In genomic region chr16:88686062-88686438, GRCh38 we compare ENCODE assay signal across 8 cellular contexts. TPM values are rescaled to one million over a fixed set of nuclear protein-coding genes. Genes with fewer than 3 reads are reported as not detected.
DNase-seq lines count a peak whose midpoint lies in the region; ATAC-seq and TF ChIP-seq lines count a peak whose summit lies in the region.

No MANE protein-coding gene starts in this region.

- H3F3A ChIP-seq in smooth muscle cell (ENCODE audit: low read depth), result no peaks in the 10 kb centered on the region

- DNase-seq in AG04449 (ENCODE audit: low read depth, low spot score) (no peak), right cardiac atrium (peak in 1 of 3 donors; percentile 57), smooth muscle cell (lab: John Stamatoyannopoulos, UW; ENCODE audit: unreplicated experiment) (no peak)

- peak overlapping the region; percentile 99 for H3K4me2 ChIP-seq in smooth muscle cell

- under 1% methylated on average over 25 of the region's 25 CpGs for WGBS in right cardiac atrium
- WGBS in smooth muscle cell (ENCODE audit: low lambda C conversion rate), result 0% methylated on average over 9 of the region's 25 CpGs

- POLR2A ChIA-PET in AG04449 (lab: Yijun Ruan, JAX), result no interaction called here

- H2AFZ ChIP-seq in smooth muscle cell (ENCODE audit: low read depth), result peak overlapping the region; percentile 42

- no peaks in the 10 kb centered on the region for H3K79me2 ChIP-seq in smooth muscle cell (ENCODE audit: low read depth)

- H3K36me3 ChIP-seq in HUES6 (ENCODE audit: control insufficient read depth, insufficient read depth, low read length) (no peaks in the 10 kb centered on the region), smooth muscle cell (ENCODE audit: low read depth) (no peaks in the 10 kb centered on the region)

- H3K4me1 ChIP-seq in HUES6 (ENCODE audit: control insufficient read depth, insufficient read depth, low read length) (peaks cover 22% of the 10 kb centered on the region), right cardiac atrium (ENCODE audit: control insufficient read depth, insufficient read depth, low read length) (peaks cover 4% of the 10 kb centered on the region), smooth muscle cell (ENCODE audit: low read depth) (peaks cover 14% of the 10 kb centered on the region)

- no peaks in the 10 kb centered on the region for H3K9me3 Mint-ChIP-seq in activated T-helper 17 cell treated with anti-CD3 and anti-CD28 coated beads, Interleukin-2, amount 50 U/mL, for 72 hours

- H3K9me3 ChIP-seq in HUES6 (ENCODE audit: control insufficient read depth, insufficient read depth, low read depth, low read length), result no peaks in the 10 kb centered on the region
- no peaks in the 10 kb centered on the region for H3K9me3 ChIP-seq in right cardiac atrium (ENCODE audit: control insufficient read depth, low read length)
- no peaks in the 10 kb centered on the region for H3K9me3 ChIP-seq in smooth muscle cell (replicated peaks; ENCODE audit: low read depth)

- CTCF ChIA-PET in AG04449 (lab: Yijun Ruan, JAX), result interaction anchor here (3.0 kb wide), 1 partner anchor 11 kb away, joined by 11 read pairs; no protein-coding TSS in a partner anchor

- intact Hi-C loops in right cardiac atrium (cut with DNase I), result no loop called here

- no peak overlapping the region for H3K27ac Mint-ChIP-seq in activated T-helper 17 cell treated with anti-CD3 and anti-CD28 coated beads, Interleukin-2, amount 50 U/mL, for 72 hours

- peak overlapping the region; percentile 48 for H3K4me3 ChIP-seq in AG04449 (ENCODE audit: low read depth, low read length)
- peak overlapping the region; percentile 59 for H3K4me3 ChIP-seq in HUES6 (ENCODE audit: low read depth, low read length)
- H3K4me3 ChIP-seq in right cardiac atrium (ENCODE audit: low read length), result peak overlapping the region; percentile 71
- peak overlapping the region; percentile 67 for H3K4me3 ChIP-seq in smooth muscle cell

- peaks cover under 1% of the 10 kb centered on the region for H3K36me3 Mint-ChIP-seq in activated T-helper 17 cell treated with anti-CD3 and anti-CD28 coated beads, Interleukin-2, amount 50 U/mL, for 72 hours (ENCODE audit: low read depth)

- H4K20me1 ChIP-seq in smooth muscle cell (ENCODE audit: low read depth), result no peaks in the 10 kb centered on the region

- peak overlapping the region; percentile 72 for H3K4me3 Mint-ChIP-seq in activated T-helper 17 cell treated with anti-CD3 and anti-CD28 coated beads, Interleukin-2, amount 50 U/mL, for 72 hours

- ATAC-seq in GM19023 (IDR thresholded peaks at IDR 0.05; ENCODE audit: unreplicated experiment) (peak; percentile 14), right cardiac atrium (peak; percentile 28 to 29), GM19351 (IDR thresholded peaks at IDR 0.05; ENCODE audit: unreplicated experiment) (no peak), GM18519 (IDR thresholded peaks at IDR 0.05; ENCODE audit: low FRiP score, unreplicated experiment) (no peak)
- ATAC-seq in activated T-helper 17 cell treated with anti-CD3 and anti-CD28 coated beads, Interleukin-2, amount 50 U/mL, for 72 hours (replicated peaks), result peak; percentile 49

- no peak overlapping the region for H3K27ac ChIP-seq in HUES6 (ENCODE audit: low read depth, low read length)
- H3K27ac ChIP-seq in right cardiac atrium (ENCODE audit: low read length), result no peak overlapping the region
- no peak overlapping the region for H3K27ac ChIP-seq in smooth muscle cell (ENCODE audit: low read depth)

- peaks cover 68% of the 10 kb centered on the region for H3K27me3 ChIP-seq in HUES6 (ENCODE audit: control insufficient read depth, insufficient read depth, low read length)
- no peaks in the 10 kb centered on the region for H3K27me3 ChIP-seq in right cardiac atrium (ENCODE audit: control insufficient read depth, insufficient read depth)
- peaks cover 38% of the 10 kb centered on the region for H3K27me3 ChIP-seq in smooth muscle cell (ENCODE audit: low read depth)

- H3K9ac ChIP-seq in HUES6 (ENCODE audit: low read length) (peak overlapping the region; percentile 23), smooth muscle cell (ENCODE audit: low read depth) (no peak overlapping the region)

- H3K4me1 Mint-ChIP-seq in activated T-helper 17 cell treated with anti-CD3 and anti-CD28 coated beads, Interleukin-2, amount 50 U/mL, for 72 hours, result peaks cover 21% of the 10 kb centered on the region

- TF ChIP-seq CTCF in AG04449 (IDR thresholded peaks at IDR 0.05; ENCODE audit: insufficient read depth, low read length, missing control alignments) (no peak), smooth muscle cell (IDR thresholded peaks at IDR 0.05; ENCODE audit: borderline replicate concordance, insufficient read depth, poor library complexity, severe bottlenecking) (no peak)

- no peaks in the 10 kb centered on the region for H3K27me3 Mint-ChIP-seq in activated T-helper 17 cell treated with anti-CD3 and anti-CD28 coated beads, Interleukin-2, amount 50 U/mL, for 72 hours

RNA-seq across cellular contexts. Expression of gene SNAI3, which starts 0.3 kb away (rescaled TPM):
- 1 to 10 TPM; 5.9 to 6.7 TPM for total RNA-seq in activated T-helper 17 cell treated with anti-CD3 and anti-CD28 coated beads, Interleukin-2, amount 50 U/mL, for 72 hours
- total RNA-seq in right cardiac atrium (1 to 10 TPM in 3 of 4 donors, under 1 TPM in 1; 0.39 to 2.8 (median 1.6) TPM), smooth muscle cell (0.22 and 0.81 TPM in 2 replicates)
- polyA plus RNA-seq in right cardiac atrium (2.7 TPM), smooth muscle cell (1.4 and 3.3 TPM in 2 replicates)

RNA-seq across cellular contexts. Expression of gene RNF166, which starts 20.2 kb away (rescaled TPM):
- total RNA-seq in activated T-helper 17 cell treated with anti-CD3 and anti-CD28 coated beads, Interleukin-2, amount 50 U/mL, for 72 hours, result 100 to 1,000 TPM in 1 of 2 donors, 10 to 100 TPM in 1; 57.1 to 119 TPM
- total RNA-seq in right cardiac atrium (10 to 100 TPM; 15.0 to 23.8 (median 19.2) TPM), smooth muscle cell (6.5 and 10.1 TPM in 2 replicates)
- polyA plus RNA-seq in right cardiac atrium (18.4 TPM), smooth muscle cell (16.2 and 17.3 TPM in 2 replicates)

RNA-seq across cellular contexts. Expression of gene CTU2, which starts 20.3 kb away (rescaled TPM):
- 10 to 100 TPM; 19.8 to 31.8 TPM for total RNA-seq in activated T-helper 17 cell treated with anti-CD3 and anti-CD28 coated beads, Interleukin-2, amount 50 U/mL, for 72 hours
- total RNA-seq in right cardiac atrium (10 to 100 TPM; 11.1 to 16.3 (median 12.4) TPM), smooth muscle cell (5.8 and 6.6 TPM in 2 replicates)
- polyA plus RNA-seq in right cardiac atrium (11.4 TPM), smooth muscle cell (16.4 and 21.3 TPM in 2 replicates)

RNA-seq across cellular contexts. Expression of gene MVD, which starts 23.2 kb away (rescaled TPM):
- total RNA-seq in activated T-helper 17 cell treated with anti-CD3 and anti-CD28 coated beads, Interleukin-2, amount 50 U/mL, for 72 hours, result 10 to 100 TPM; 84.3 to 93.2 TPM
- total RNA-seq in right cardiac atrium, result 10 to 100 TPM; 29.8 to 32.0 (median 31.2) TPM
- polyA plus RNA-seq in right cardiac atrium, result 35.9 TPM
- total RNA-seq in smooth muscle cell, result 25.7 and 46.1 TPM in 2 replicates
- polyA plus RNA-seq in smooth muscle cell, result 85.9 and 113 TPM in 2 replicates

RNA-seq across cellular contexts. Expression of gene CYBA, which starts 35.2 kb away (rescaled TPM):
- total RNA-seq in activated T-helper 17 cell treated with anti-CD3 and anti-CD28 coated beads, Interleukin-2, amount 50 U/mL, for 72 hours, result 100 to 1,000 TPM; 242 to 290 TPM
- total RNA-seq in right cardiac atrium (100 to 1,000 TPM in 1 of 4 donors, 10 to 100 TPM in 3; 53.9 to 101 (median 70.7) TPM), smooth muscle cell (158 and 181 TPM in 2 replicates)
- polyA plus RNA-seq in right cardiac atrium (84.2 TPM), smooth muscle cell (388 and 490 TPM in 2 replicates)

Comparison
In these comparisons a context has a peak if more than half of its experiments do, and no peak if none do; other contexts are left out.
1. ATAC-seq: peak in GM19023 (single experiment), activated T-helper 17 cell treated with anti-CD3 and anti-CD28 coated beads, Interleukin-2, amount 50 U/mL, for 72 hours (single experiment) and right cardiac atrium (2 of 2); none in GM19351 (single experiment) and GM18519 (single experiment).
2. Peak in every context shown above with its lines, with median percentiles within 50 percentile points of each other: H3K4me3 ChIP-seq.